ENCODE assay signal across 8 cellular contexts in the genomic region with DNA sequence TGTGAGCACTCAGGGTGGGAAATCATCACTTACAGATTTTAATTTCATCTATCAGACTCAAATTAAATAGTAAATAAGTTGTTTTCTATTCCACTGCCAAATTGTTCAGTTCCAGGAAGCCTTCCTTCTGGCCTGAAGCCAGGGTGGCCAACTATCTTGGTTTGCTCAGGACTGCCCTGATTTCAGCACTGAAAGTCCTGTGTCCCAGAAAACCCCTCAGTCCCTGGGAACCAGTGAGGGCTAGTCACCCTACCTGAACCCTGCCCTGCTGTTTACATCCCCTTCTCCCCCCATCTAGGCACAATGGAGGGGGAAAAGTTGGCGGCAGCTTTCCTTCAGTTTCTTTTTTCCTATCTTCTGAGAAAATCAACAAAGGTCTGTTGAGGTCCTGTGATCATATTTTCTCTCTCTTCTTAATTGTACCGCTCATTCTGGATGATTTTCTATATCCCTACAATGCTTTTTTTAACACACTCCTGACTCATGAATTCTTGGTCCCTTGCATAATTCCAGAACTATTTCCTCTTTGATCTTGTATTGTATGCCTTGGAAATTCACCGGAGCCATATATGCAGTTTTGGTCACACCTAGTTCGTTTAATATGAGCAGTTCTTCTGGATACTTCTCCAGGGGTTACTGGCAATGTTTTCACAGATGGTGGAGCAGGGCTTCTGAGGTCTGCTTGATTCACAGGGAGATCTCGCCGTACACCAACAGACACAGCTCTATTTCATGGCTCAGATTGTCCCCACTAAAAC.
DNase-seq lines count a peak whose midpoint lies in the region; ATAC-seq and TF ChIP-seq lines count a peak whose summit lies in the region.

No MANE protein-coding gene starts in this region.

- no peaks in the 10 kb centered on the region for H3K27me3 ChIP-seq in neuronal stem cell (ENCODE audit: control insufficient read depth in 3 of 3, insufficient read depth in 3 of 3, low read depth in 1 of 3, low read length in 3 of 3)

- H2BK12ac ChIP-seq in neuronal stem cell (ENCODE audit: low read length) = no peak overlapping the region

- no peak overlapping the region for H2AFZ ChIP-seq in neuronal stem cell (ENCODE audit: low read length)

- peaks cover 9 to 10% of the 10 kb centered on the region in 2 donors for H3K4me1 ChIP-seq in neuronal stem cell (ENCODE audit: control insufficient read depth in 2 of 2, insufficient read depth in 1 of 2, low read depth in 1 of 2, low read length in 2 of 2)

- no peak overlapping the region for H3K4me3 Mint-ChIP-seq in activated T-helper 17 cell treated with anti-CD3 and anti-CD28 coated beads, Interleukin-2, amount 50 U/mL, for 72 hours

- DNase-seq in GM03348 (ENCODE audit: low spot score) (peak; percentile 64), glomerular endothelial cell (ENCODE audit: extremely low read depth, low read depth, low spot score) (peak; percentile 73), retinal pigment epithelial cell (ENCODE audit: low read depth) (peak; percentile 51), NK-92 (lab: John Stamatoyannopoulos, UW; ENCODE audit: unreplicated experiment) (no peak), NCI-H748 treated with DMSO at 0.1 percent for 48 hours (lab: John Stamatoyannopoulos, UW) (no peak), neuronal stem cell (ENCODE audit: low spot score) (no peak)

- no peak overlapping the region for H2BK5ac ChIP-seq in neuronal stem cell (ENCODE audit: low read length)

- no peak overlapping the region for H3K18ac ChIP-seq in neuronal stem cell (ENCODE audit: low read length)

- H3K9me3 Mint-ChIP-seq in activated T-helper 17 cell treated with anti-CD3 and anti-CD28 coated beads, Interleukin-2, amount 50 U/mL, for 72 hours = no peaks in the 10 kb centered on the region

- no peak overlapping the region for H3K23ac ChIP-seq in neuronal stem cell (ENCODE audit: low read depth, low read length, poor library complexity)

- no peak overlapping the region for H3K9ac ChIP-seq in neuronal stem cell (ENCODE audit: low read depth, low read length, poor library complexity)

- no peak overlapping the region for H4K91ac ChIP-seq in neuronal stem cell (ENCODE audit: low read depth, low read length, poor library complexity)

- H2AK5ac ChIP-seq in neuronal stem cell (ENCODE audit: low read depth, low read length) = no peak overlapping the region

- H3K27me3 Mint-ChIP-seq in activated T-helper 17 cell treated with anti-CD3 and anti-CD28 coated beads, Interleukin-2, amount 50 U/mL, for 72 hours = no peaks in the 10 kb centered on the region

- H2BK120ac ChIP-seq in neuronal stem cell (ENCODE audit: low read depth, low read length) = no peak overlapping the region

- no CpG with 5 or more reads among the region's 6 CpGs for WGBS in neuronal stem cell (ENCODE audit: extremely low coverage in 2 of 2, insufficient read length in 2 of 2, insufficient replicate concordance in 1 of 2), 2 donors

- no peak overlapping the region for H4K8ac ChIP-seq in neuronal stem cell (ENCODE audit: low read depth, low read length)

- peaks cover 6 to 35% of the 10 kb centered on the region in 2 donors for H3K36me3 ChIP-seq in neuronal stem cell (replicated peaks in 1 of 2; ENCODE audit: control insufficient read depth in 2 of 2, insufficient read depth in 2 of 2, low read length in 2 of 2)

- peak overlapping the region; percentile 14 for H3K27ac Mint-ChIP-seq in activated T-helper 17 cell treated with anti-CD3 and anti-CD28 coated beads, Interleukin-2, amount 50 U/mL, for 72 hours

- no peak overlapping the region for H3K4ac ChIP-seq in neuronal stem cell (ENCODE audit: low read length)

- H3K27ac ChIP-seq in neuronal stem cell (replicated peaks; ENCODE audit: low read length) = no peak overlapping the region

- no peaks in the 10 kb centered on the region for H3K36me3 Mint-ChIP-seq in activated T-helper 17 cell treated with anti-CD3 and anti-CD28 coated beads, Interleukin-2, amount 50 U/mL, for 72 hours (ENCODE audit: low read depth)

- no peak overlapping the region for H3K4me2 ChIP-seq in neuronal stem cell (ENCODE audit: insufficient read depth, low read length, poor library complexity, severe bottlenecking)

- ATAC-seq in activated T-helper 17 cell treated with anti-CD3 and anti-CD28 coated beads, Interleukin-2, amount 50 U/mL, for 72 hours (replicated peaks) = no peak
- ATAC-seq in HG03565 (IDR thresholded peaks at IDR 0.05; ENCODE audit: unreplicated experiment) = no peak

- H3K9me3 ChIP-seq in neuronal stem cell (replicated peaks in 1 of 2; ENCODE audit: control insufficient read depth in 2 of 2, insufficient read depth in 1 of 2, low read depth in 1 of 2, low read length in 2 of 2) = no peaks in the 10 kb centered on the region

- no peak overlapping the region for H3K14ac ChIP-seq in neuronal stem cell (ENCODE audit: low read length)

- H2BK15ac ChIP-seq in neuronal stem cell (ENCODE audit: low read length) = no peak overlapping the region

- H3K4me1 Mint-ChIP-seq in activated T-helper 17 cell treated with anti-CD3 and anti-CD28 coated beads, Interleukin-2, amount 50 U/mL, for 72 hours = no peaks in the 10 kb centered on the region

- no peak overlapping the region for H3K4me3 ChIP-seq in retinal pigment epithelial cell (ENCODE audit: low read length)
- H3K4me3 ChIP-seq in neuronal stem cell (ENCODE audit: low read length in 2 of 2) = no peak overlapping the region

- H3K79me1 ChIP-seq in neuronal stem cell (ENCODE audit: low read depth, low read length) = no peaks in the 10 kb centered on the region

- TF ChIP-seq CTCF in retinal pigment epithelial cell (conservative IDR thresholded peaks at IDR 0.05; ENCODE audit: low read depth, low read length) = no peak

Comparison
In these comparisons a context has a peak if more than half of its experiments do, and no peak if none do; other contexts are left out.
1. DNase-seq: peak in GM03348 (single experiment), glomerular endothelial cell (single experiment) and retinal pigment epithelial cell (single experiment); none in NK-92 (single experiment), NCI-H748 treated with DMSO at 0.1 percent for 48 hours (single experiment) and neuronal stem cell (single experiment).